In the genomic region with DNA sequence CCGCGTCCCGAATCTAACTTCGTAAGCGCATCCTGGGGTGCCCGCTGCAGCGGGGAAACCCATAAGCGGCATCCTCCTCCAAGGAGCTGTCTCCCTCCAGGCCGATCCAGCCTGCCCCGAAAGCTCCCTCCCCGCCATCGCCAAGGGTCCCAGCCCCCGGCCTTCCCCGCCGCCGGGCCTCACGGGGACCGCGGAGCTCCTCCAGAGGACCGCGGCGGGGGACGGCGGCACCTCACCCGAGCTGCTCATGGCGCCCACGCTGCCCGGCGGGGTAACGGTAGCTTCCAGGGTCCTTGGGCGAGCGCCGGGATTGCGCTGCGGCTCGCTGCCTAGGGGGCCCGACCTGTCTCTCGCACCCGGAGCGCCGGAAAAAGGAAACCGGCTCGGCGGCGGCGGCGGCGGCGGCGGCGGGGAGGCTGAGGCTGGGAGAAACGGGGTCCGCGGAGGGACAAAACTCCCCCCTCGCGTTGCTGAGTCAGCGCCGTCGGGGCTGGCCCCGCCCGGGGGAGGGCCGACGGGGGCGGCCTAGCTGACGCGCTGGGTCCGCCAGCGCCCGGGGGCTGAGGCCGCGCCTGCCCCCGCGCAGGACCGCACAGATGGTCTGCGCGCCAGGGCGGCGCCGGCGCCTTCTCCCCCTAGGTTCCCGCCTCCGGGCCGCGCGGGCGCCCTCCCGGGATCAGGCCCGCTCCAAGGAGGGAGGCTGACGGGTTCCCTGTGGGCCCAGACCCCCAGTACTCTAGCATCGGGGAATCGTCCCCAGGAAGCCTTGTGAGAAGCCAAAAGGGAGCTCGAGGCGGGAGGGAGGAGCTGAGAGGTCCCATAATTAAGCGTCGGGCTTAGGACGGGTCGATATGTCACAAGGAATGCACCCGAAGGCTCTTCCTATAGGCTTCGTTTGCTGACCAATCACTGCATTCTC, we compare ENCODE assay signal across 1 cellular context.
TF ChIP-seq lines count a peak whose summit lies in the region.

A gene with protein sequence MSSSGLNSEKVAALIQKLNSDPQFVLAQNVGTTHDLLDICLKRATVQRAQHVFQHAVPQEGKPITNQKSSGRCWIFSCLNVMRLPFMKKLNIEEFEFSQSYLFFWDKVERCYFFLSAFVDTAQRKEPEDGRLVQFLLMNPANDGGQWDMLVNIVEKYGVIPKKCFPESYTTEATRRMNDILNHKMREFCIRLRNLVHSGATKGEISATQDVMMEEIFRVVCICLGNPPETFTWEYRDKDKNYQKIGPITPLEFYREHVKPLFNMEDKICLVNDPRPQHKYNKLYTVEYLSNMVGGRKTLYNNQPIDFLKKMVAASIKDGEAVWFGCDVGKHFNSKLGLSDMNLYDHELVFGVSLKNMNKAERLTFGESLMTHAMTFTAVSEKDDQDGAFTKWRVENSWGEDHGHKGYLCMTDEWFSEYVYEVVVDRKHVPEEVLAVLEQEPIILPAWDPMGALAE (minus strand): TSS at position 374 of the 919 bp plus-strand sequence. CDS start 125 bp downstream, at position 249.

TF ChIP-seq in K562, 482 proteins besides CTCF, POLR2A, EP300 and RAD21 (continued from another document and continues in another):
- TF ChIP-seq, protein P1, sequence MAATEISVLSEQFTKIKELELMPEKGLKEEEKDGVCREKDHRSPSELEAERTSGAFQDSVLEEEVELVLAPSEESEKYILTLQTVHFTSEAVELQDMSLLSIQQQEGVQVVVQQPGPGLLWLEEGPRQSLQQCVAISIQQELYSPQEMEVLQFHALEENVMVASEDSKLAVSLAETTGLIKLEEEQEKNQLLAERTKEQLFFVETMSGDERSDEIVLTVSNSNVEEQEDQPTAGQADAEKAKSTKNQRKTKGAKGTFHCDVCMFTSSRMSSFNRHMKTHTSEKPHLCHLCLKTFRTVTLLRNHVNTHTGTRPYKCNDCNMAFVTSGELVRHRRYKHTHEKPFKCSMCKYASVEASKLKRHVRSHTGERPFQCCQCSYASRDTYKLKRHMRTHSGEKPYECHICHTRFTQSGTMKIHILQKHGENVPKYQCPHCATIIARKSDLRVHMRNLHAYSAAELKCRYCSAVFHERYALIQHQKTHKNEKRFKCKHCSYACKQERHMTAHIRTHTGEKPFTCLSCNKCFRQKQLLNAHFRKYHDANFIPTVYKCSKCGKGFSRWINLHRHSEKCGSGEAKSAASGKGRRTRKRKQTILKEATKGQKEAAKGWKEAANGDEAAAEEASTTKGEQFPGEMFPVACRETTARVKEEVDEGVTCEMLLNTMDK (IDR thresholded peaks at IDR 0.05; ENCODE audit: borderline replicate concordance, insufficient read depth, low read depth, low read length, poor library complexity, severe bottlenecking) = peak; percentile 24
- no peak for TF ChIP-seq POLR3G (IDR thresholded peaks at IDR 0.05; ENCODE audit: extremely low read depth, insufficient read length, insufficient replicate concordance)
- TF ChIP-seq, protein P2, sequence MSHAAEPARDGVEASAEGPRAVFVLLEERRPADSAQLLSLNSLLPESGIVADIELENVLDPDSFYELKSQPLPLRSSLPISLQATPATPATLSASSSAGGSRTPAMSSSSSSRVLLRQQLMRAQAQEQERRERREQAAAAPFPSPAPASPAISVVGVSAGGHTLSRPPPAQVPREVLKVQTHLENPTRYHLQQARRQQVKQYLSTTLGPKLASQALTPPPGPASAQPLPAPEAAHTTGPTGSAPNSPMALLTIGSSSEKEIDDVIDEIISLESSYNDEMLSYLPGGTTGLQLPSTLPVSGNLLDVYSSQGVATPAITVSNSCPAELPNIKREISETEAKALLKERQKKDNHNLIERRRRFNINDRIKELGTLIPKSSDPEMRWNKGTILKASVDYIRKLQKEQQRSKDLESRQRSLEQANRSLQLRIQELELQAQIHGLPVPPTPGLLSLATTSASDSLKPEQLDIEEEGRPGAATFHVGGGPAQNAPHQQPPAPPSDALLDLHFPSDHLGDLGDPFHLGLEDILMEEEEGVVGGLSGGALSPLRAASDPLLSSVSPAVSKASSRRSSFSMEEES (CRISPR knock-in tag; IDR thresholded peaks at IDR 0.05) = no peak
- TF ChIP-seq LEF1 (IDR thresholded peaks at IDR 0.05) = no peak
- TF ChIP-seq, protein P3, sequence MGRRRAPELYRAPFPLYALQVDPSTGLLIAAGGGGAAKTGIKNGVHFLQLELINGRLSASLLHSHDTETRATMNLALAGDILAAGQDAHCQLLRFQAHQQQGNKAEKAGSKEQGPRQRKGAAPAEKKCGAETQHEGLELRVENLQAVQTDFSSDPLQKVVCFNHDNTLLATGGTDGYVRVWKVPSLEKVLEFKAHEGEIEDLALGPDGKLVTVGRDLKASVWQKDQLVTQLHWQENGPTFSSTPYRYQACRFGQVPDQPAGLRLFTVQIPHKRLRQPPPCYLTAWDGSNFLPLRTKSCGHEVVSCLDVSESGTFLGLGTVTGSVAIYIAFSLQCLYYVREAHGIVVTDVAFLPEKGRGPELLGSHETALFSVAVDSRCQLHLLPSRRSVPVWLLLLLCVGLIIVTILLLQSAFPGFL (CRISPR knock-in tag; IDR thresholded peaks at IDR 0.05) = no peak
- TF ChIP-seq ZNF764 (CRISPR knock-in tag; IDR thresholded peaks at IDR 0.05; ENCODE audit: low read depth) = no peak
- TF ChIP-seq PYGO2 (tag; IDR thresholded peaks at IDR 0.05) = no peak
- TF ChIP-seq, protein P4, sequence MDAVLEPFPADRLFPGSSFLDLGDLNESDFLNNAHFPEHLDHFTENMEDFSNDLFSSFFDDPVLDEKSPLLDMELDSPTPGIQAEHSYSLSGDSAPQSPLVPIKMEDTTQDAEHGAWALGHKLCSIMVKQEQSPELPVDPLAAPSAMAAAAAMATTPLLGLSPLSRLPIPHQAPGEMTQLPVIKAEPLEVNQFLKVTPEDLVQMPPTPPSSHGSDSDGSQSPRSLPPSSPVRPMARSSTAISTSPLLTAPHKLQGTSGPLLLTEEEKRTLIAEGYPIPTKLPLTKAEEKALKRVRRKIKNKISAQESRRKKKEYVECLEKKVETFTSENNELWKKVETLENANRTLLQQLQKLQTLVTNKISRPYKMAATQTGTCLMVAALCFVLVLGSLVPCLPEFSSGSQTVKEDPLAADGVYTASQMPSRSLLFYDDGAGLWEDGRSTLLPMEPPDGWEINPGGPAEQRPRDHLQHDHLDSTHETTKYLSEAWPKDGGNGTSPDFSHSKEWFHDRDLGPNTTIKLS (IDR thresholded peaks at IDR 0.05; ENCODE audit: borderline replicate concordance, low read depth) = peak; percentile 56; the same call in 1 of the 2 replicates
- TF ChIP-seq CTBP1 (IDR thresholded peaks at IDR 0.05; ENCODE audit: borderline replicate concordance) = peak; percentile 83
- TF ChIP-seq ZFP1 (CRISPR knock-in tag; IDR thresholded peaks at IDR 0.05) = no peak
- no peak for TF ChIP-seq ZNF23 (CRISPR knock-in tag; IDR thresholded peaks at IDR 0.05)
- no peak for TF ChIP-seq SMARCA4 (IDR thresholded peaks at IDR 0.05)
- TF ChIP-seq NRF1 (conservative IDR thresholded peaks at IDR 0.05 in 1 of 2, IDR thresholded peaks at IDR 0.05 in 1 of 2) = peak; percentile 88 to 90
- TF ChIP-seq, protein P5, sequence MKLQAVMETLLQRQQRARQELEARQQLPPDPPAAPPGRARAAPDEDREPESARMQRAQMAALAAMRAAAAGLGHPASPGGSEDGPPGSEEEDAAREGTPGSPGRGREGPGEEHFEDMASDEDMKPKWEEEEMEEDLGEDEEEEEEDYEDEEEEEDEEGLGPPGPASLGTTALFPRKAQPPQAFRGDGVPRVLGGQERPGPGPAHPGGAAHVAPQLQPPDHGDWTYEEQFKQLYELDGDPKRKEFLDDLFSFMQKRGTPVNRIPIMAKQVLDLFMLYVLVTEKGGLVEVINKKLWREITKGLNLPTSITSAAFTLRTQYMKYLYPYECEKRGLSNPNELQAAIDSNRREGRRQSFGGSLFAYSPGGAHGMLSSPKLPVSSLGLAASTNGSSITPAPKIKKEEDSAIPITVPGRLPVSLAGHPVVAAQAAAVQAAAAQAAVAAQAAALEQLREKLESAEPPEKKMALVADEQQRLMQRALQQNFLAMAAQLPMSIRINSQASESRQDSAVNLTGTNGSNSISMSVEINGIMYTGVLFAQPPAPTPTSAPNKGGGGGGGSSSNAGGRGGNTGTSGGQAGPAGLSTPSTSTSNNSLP (IDR thresholded peaks at IDR 0.05; ENCODE audit: borderline replicate concordance, low read depth, low read length) = no peak
- TF ChIP-seq, protein P6, sequence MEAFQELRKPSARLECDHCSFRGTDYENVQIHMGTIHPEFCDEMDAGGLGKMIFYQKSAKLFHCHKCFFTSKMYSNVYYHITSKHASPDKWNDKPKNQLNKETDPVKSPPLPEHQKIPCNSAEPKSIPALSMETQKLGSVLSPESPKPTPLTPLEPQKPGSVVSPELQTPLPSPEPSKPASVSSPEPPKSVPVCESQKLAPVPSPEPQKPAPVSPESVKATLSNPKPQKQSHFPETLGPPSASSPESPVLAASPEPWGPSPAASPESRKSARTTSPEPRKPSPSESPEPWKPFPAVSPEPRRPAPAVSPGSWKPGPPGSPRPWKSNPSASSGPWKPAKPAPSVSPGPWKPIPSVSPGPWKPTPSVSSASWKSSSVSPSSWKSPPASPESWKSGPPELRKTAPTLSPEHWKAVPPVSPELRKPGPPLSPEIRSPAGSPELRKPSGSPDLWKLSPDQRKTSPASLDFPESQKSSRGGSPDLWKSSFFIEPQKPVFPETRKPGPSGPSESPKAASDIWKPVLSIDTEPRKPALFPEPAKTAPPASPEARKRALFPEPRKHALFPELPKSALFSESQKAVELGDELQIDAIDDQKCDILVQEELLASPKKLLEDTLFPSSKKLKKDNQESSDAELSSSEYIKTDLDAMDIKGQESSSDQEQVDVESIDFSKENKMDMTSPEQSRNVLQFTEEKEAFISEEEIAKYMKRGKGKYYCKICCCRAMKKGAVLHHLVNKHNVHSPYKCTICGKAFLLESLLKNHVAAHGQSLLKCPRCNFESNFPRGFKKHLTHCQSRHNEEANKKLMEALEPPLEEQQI (IDR thresholded peaks at IDR 0.05) = no peak
- TF ChIP-seq ERF (CRISPR knock-in tag; IDR thresholded peaks at IDR 0.05) = no peak
- no peak for TF ChIP-seq NR4A1 (CRISPR knock-in tag; IDR thresholded peaks at IDR 0.05)
- no peak for TF ChIP-seq NR4A1 (tag; IDR thresholded peaks at IDR 0.05)
- TF ChIP-seq, protein P7, sequence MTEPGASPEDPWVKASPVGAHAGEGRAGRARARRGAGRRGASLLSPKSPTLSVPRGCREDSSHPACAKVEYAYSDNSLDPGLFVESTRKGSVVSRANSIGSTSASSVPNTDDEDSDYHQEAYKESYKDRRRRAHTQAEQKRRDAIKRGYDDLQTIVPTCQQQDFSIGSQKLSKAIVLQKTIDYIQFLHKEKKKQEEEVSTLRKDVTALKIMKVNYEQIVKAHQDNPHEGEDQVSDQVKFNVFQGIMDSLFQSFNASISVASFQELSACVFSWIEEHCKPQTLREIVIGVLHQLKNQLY (CRISPR knock-in tag; conservative IDR thresholded peaks at IDR 0.05) = no peak
- TF ChIP-seq, protein P8, sequence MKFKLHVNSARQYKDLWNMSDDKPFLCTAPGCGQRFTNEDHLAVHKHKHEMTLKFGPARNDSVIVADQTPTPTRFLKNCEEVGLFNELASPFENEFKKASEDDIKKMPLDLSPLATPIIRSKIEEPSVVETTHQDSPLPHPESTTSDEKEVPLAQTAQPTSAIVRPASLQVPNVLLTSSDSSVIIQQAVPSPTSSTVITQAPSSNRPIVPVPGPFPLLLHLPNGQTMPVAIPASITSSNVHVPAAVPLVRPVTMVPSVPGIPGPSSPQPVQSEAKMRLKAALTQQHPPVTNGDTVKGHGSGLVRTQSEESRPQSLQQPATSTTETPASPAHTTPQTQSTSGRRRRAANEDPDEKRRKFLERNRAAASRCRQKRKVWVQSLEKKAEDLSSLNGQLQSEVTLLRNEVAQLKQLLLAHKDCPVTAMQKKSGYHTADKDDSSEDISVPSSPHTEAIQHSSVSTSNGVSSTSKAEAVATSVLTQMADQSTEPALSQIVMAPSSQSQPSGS (CRISPR knock-in tag; IDR thresholded peaks at IDR 0.05) = no peak
- peak; percentile 82 for TF ChIP-seq RB1 (IDR thresholded peaks at IDR 0.05; ENCODE audit: low read depth)
- TF ChIP-seq ETV6 (IDR thresholded peaks at IDR 0.05; ENCODE audit: borderline replicate concordance in 1 of 2, low read depth in 2 of 2, low read length in 1 of 2) = no peak
- no peak for TF ChIP-seq ETV6 (CRISPR knock-in tag; IDR thresholded peaks at IDR 0.05; ENCODE audit: borderline replicate concordance)
- TF ChIP-seq TGIF2 (CRISPR knock-in tag; IDR thresholded peaks at IDR 0.05) = no peak
- TF ChIP-seq, protein P9, sequence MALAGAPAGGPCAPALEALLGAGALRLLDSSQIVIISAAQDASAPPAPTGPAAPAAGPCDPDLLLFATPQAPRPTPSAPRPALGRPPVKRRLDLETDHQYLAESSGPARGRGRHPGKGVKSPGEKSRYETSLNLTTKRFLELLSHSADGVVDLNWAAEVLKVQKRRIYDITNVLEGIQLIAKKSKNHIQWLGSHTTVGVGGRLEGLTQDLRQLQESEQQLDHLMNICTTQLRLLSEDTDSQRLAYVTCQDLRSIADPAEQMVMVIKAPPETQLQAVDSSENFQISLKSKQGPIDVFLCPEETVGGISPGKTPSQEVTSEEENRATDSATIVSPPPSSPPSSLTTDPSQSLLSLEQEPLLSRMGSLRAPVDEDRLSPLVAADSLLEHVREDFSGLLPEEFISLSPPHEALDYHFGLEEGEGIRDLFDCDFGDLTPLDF (CRISPR knock-in tag; IDR thresholded peaks at IDR 0.05) = no peak
- TF ChIP-seq ZC3H8 (IDR thresholded peaks at IDR 0.05) = no peak
- peak; percentile 73 for TF ChIP-seq TBP (optimal IDR thresholded peaks at IDR 0.05; ENCODE audit: low read depth, low read length)
- peak; percentile 27 for TF ChIP-seq PHF20 (IDR thresholded peaks at IDR 0.05; ENCODE audit: partially characterized antibody)
- TF ChIP-seq ZBTB7A (IDR thresholded peaks at IDR 0.05; ENCODE audit: borderline replicate concordance, control insufficient read depth, low read depth, low read length) = peak; percentile 89; the same call in 1 of the 2 replicates
- TF ChIP-seq, protein P10, sequence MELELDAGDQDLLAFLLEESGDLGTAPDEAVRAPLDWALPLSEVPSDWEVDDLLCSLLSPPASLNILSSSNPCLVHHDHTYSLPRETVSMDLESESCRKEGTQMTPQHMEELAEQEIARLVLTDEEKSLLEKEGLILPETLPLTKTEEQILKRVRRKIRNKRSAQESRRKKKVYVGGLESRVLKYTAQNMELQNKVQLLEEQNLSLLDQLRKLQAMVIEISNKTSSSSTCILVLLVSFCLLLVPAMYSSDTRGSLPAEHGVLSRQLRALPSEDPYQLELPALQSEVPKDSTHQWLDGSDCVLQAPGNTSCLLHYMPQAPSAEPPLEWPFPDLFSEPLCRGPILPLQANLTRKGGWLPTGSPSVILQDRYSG (tag; conservative IDR thresholded peaks at IDR 0.05; ENCODE audit: low read depth) = no peak
- no peak for TF ChIP-seq LCOR (CRISPR knock-in tag; IDR thresholded peaks at IDR 0.05)
- TF ChIP-seq TSC22D4 (tag; IDR thresholded peaks at IDR 0.05) = no peak
- no peak for TF ChIP-seq SRSF7 (optimal IDR thresholded peaks at IDR 0.05; ENCODE audit: low read depth, low read length)
- no peak for TF ChIP-seq ARID2 (IDR thresholded peaks at IDR 0.05)
- TF ChIP-seq PRMT5 (CRISPR knock-in tag; IDR thresholded peaks at IDR 0.05) = no peak
- no peak for TF ChIP-seq KLF13 (tag; IDR thresholded peaks at IDR 0.05; ENCODE audit: borderline replicate concordance, low read depth)
- TF ChIP-seq, protein P11, sequence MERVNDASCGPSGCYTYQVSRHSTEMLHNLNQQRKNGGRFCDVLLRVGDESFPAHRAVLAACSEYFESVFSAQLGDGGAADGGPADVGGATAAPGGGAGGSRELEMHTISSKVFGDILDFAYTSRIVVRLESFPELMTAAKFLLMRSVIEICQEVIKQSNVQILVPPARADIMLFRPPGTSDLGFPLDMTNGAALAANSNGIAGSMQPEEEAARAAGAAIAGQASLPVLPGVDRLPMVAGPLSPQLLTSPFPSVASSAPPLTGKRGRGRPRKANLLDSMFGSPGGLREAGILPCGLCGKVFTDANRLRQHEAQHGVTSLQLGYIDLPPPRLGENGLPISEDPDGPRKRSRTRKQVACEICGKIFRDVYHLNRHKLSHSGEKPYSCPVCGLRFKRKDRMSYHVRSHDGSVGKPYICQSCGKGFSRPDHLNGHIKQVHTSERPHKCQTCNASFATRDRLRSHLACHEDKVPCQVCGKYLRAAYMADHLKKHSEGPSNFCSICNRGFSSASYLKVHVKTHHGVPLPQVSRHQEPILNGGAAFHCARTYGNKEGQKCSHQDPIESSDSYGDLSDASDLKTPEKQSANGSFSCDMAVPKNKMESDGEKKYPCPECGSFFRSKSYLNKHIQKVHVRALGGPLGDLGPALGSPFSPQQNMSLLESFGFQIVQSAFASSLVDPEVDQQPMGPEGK (CRISPR knock-in tag; IDR thresholded peaks at IDR 0.05; ENCODE audit: borderline replicate concordance) = no peak
